Comparison of ENCODE assay signal across 2 cellular contexts in genomic region chr6:33589366-33589722, GRCh38.
TF ChIP-seq lines count a peak whose summit lies in the region.

No MANE protein-coding gene starts in this region.

TF ChIP-seq in endothelial cell of umbilical vein, 7 proteins besides CTCF, POLR2A, EP300 and RAD21:
- TF ChIP-seq POLR2AphosphoS5 (IDR thresholded peaks at IDR 0.05; ENCODE audit: insufficient read depth, low read depth, low read length), result peak; percentile 25
- TF ChIP-seq JUN (IDR thresholded peaks at IDR 0.05; ENCODE audit: borderline replicate concordance, insufficient read depth, insufficient read length, low read depth), result no peak
TF ChIP-seq in endothelial cell of umbilical vein: peak in this region for 1.

TF ChIP-seq in SK-N-SH treated with all-trans-retinoic acid at 6 μM for 48 hours, 23 proteins besides CTCF, POLR2A, EP300 and RAD21:
- no peak for TF ChIP-seq TSHZ2 (CRISPR knock-in tag; IDR thresholded peaks at IDR 0.05)
- TF ChIP-seq PPARA (CRISPR knock-in tag; IDR thresholded peaks at IDR 0.05; ENCODE audit: borderline replicate concordance), result no peak
- TF ChIP-seq BACH2 (CRISPR knock-in tag; IDR thresholded peaks at IDR 0.05; ENCODE audit: borderline replicate concordance), result no peak
- no peak for TF ChIP-seq SNAI2 (CRISPR knock-in tag; IDR thresholded peaks at IDR 0.05)
- TF ChIP-seq ZC3H10 (CRISPR knock-in tag; IDR thresholded peaks at IDR 0.05), result no peak
- no peak for TF ChIP-seq PATZ1 (CRISPR knock-in tag; IDR thresholded peaks at IDR 0.05; ENCODE audit: borderline replicate concordance)
- TF ChIP-seq ARNTL (CRISPR knock-in tag; IDR thresholded peaks at IDR 0.05; ENCODE audit: borderline replicate concordance, low read depth), result no peak
- TF ChIP-seq RARB (CRISPR knock-in tag; IDR thresholded peaks at IDR 0.05), result no peak
- TF ChIP-seq GLIS3 (CRISPR knock-in tag; IDR thresholded peaks at IDR 0.05), result no peak
- TF ChIP-seq TOX (CRISPR knock-in tag; IDR thresholded peaks at IDR 0.05; ENCODE audit: borderline replicate concordance), result no peak
- no peak for TF ChIP-seq ZNF565 (CRISPR knock-in tag; conservative IDR thresholded peaks at IDR 0.05; ENCODE audit: low read depth)
- TF ChIP-seq CREB5 (CRISPR knock-in tag; IDR thresholded peaks at IDR 0.05; ENCODE audit: low read depth), result no peak
- no peak for TF ChIP-seq TCF4 (CRISPR knock-in tag; IDR thresholded peaks at IDR 0.05; ENCODE audit: borderline replicate concordance)
- TF ChIP-seq ZFP3 (CRISPR knock-in tag; IDR thresholded peaks at IDR 0.05), result no peak
- TF ChIP-seq ISL1 (CRISPR knock-in tag; IDR thresholded peaks at IDR 0.05), result no peak
